In genomic region chr21:37220433-37220980, GRCh38 we compare ENCODE assay signal across 8 cellular contexts. TPM values are rescaled to one million over a fixed set of nuclear protein-coding genes. Genes with fewer than 3 reads are reported as not detected.
A peak's percentile ranks its signal among the peaks of the same experiment; 100 is the strongest.
DNase-seq lines count a peak whose midpoint lies in the region; ATAC-seq and TF ChIP-seq lines count a peak whose summit lies in the region.

No MANE protein-coding gene starts in this region.

- H3K4me3 Mint-ChIP-seq in activated CD8-positive, alpha-beta T cell treated with anti-CD3 and anti-CD28 coated beads, Interleukin-2, amount 10 ng/mL, durations not matched to agents 7 days and 5 days, result peak overlapping the region; percentile 88
- peak overlapping the region; percentile 81 to 96 (median 94) for H3K4me3 Mint-ChIP-seq in naive B cell

- H3K27me3 ChIP-seq in esophagus (ENCODE audit: control insufficient read depth in 1 of 2, insufficient read depth in 2 of 2, low read length in 2 of 2), result no peaks in the 10 kb centered on the region
- H3K27me3 ChIP-seq in uterus, result no peaks in the 10 kb centered on the region

- peak overlapping the region; percentile 49 to 57 for H3K4me3 ChIP-seq in esophagus (ENCODE audit: low read depth in 1 of 2, low read length in 2 of 2)
- peak overlapping the region; percentile 69 to 72 for H3K4me3 ChIP-seq in uterus

- DNase-seq in Right ventricle myocardium inferior (ENCODE audit: missing footprints), result peak; percentile 74
- DNase-seq in cardiac septum (ENCODE audit: low spot score), result no peak
- peak; percentile 49 for DNase-seq in NCI-H1092 treated with DMSO at 0.1 percent for 48 hours (lab: John Stamatoyannopoulos, UW)
- no peak for DNase-seq in activated CD8-positive, alpha-beta T cell treated with anti-CD3 and anti-CD28 coated beads, Interleukin-2, amount 10 ng/mL, durations not matched to agents 7 days and 5 days
- DNase-seq in naive B cell, result no peak
- DNase-seq in uterus, result no peak

- peaks cover 0 to 2% of the 10 kb centered on the region in 2 donors for H3K9me3 ChIP-seq in esophagus (ENCODE audit: control insufficient read depth in 2 of 2, insufficient read depth in 1 of 2, low read depth in 1 of 2, low read length in 1 of 2)
- no peaks in the 10 kb centered on the region for H3K9me3 ChIP-seq in uterus

- intact Hi-C loops in Right ventricle myocardium inferior (cut with DNase I) (loop anchor here (2.0 kb wide), 1 partner anchor 146 kb away; the partner anchor contains the start of gene DYRK1A), cardiac septum (cut with DNase I) (loop anchor here (2.0 kb wide), 1 partner anchor 146 kb away; the partner anchor contains the start of gene DYRK1A), uterus (cut with DNase I; ENCODE audit: low total_unique reads) (no loop called here)

- H3K27ac ChIP-seq in esophagus (ENCODE audit: low read depth in 2 of 2, low read length in 1 of 2) (peak overlapping the region; percentile 36 to 56), uterus (peak overlapping the region; percentile 80 to 90)

- H3K4me1 ChIP-seq in esophagus (ENCODE audit: control insufficient read depth in 2 of 2, insufficient read depth in 2 of 2, low read length in 1 of 2), result peaks cover 0 to 3% of the 10 kb centered on the region in 2 donors
- no peaks in the 10 kb centered on the region for H3K4me1 ChIP-seq in uterus

- CTCF ChIA-PET in activated CD8-positive, alpha-beta T cell treated with anti-CD3 and anti-CD28 coated beads, Interleukin-2, amount 10 ng/mL, durations not matched to agents 7 days and 5 days (lab: Charles Lee), result interaction anchor here (0.9 to 2.1 kb wide), 8 partner anchors 24 to 160 kb away, joined by 3 to 8 read pairs (median 4); partner anchors contain the start of gene VPS26C

- peak overlapping the region; percentile 91 for H3K27ac Mint-ChIP-seq in activated CD8-positive, alpha-beta T cell treated with anti-CD3 and anti-CD28 coated beads, Interleukin-2, amount 10 ng/mL, durations not matched to agents 7 days and 5 days
- H3K27ac Mint-ChIP-seq in naive B cell, result peak overlapping the region; percentile 31 to 96 (median 91)

- H3K36me3 Mint-ChIP-seq in activated CD8-positive, alpha-beta T cell treated with anti-CD3 and anti-CD28 coated beads, Interleukin-2, amount 10 ng/mL, durations not matched to agents 7 days and 5 days (ENCODE audit: low read depth), result peaks cover 48% of the 10 kb centered on the region
- H3K36me3 Mint-ChIP-seq in naive B cell, result peaks cover 0 to under 1% of the 10 kb centered on the region in 2 donors

- ATAC-seq in Right ventricle myocardium inferior (peak; percentile 54), HG02623 (IDR thresholded peaks at IDR 0.05; ENCODE audit: unreplicated experiment) (peak; percentile 25), naive B cell (ENCODE audit: low read depth in 2 of 2) (peak; percentile 18 to 27)
- ATAC-seq in activated CD8-positive, alpha-beta T cell treated with anti-CD3 and anti-CD28 coated beads, Interleukin-2, amount 10 ng/mL, durations not matched to agents 7 days and 5 days, result peak; percentile 43

- TF ChIP-seq CTCF in uterus (IDR thresholded peaks at IDR 0.05), result peak in 2 of 4 experiments; percentile 2 to 22

- peaks cover 3% of the 10 kb centered on the region for H3K9me3 Mint-ChIP-seq in activated CD8-positive, alpha-beta T cell treated with anti-CD3 and anti-CD28 coated beads, Interleukin-2, amount 10 ng/mL, durations not matched to agents 7 days and 5 days (ENCODE audit: insufficient read depth)
- H3K9me3 Mint-ChIP-seq in naive B cell, result peaks cover 0 to 4% (median 0%) of the 10 kb centered on the region in 7 donors

- 2 to 3% methylated on average over 34 to 35 of the region's 35 CpGs for WGBS in esophagus, 2 donors

- H3K27me3 Mint-ChIP-seq in activated CD8-positive, alpha-beta T cell treated with anti-CD3 and anti-CD28 coated beads, Interleukin-2, amount 10 ng/mL, durations not matched to agents 7 days and 5 days (ENCODE audit: low read depth), result no peaks in the 10 kb centered on the region
- H3K27me3 Mint-ChIP-seq in naive B cell, result no peaks in the 10 kb centered on the region

- H3K4me1 Mint-ChIP-seq in activated CD8-positive, alpha-beta T cell treated with anti-CD3 and anti-CD28 coated beads, Interleukin-2, amount 10 ng/mL, durations not matched to agents 7 days and 5 days (ENCODE audit: low read depth), result peaks cover 57% of the 10 kb centered on the region
- peaks cover 12 to 36% (median 26%) of the 10 kb centered on the region in 3 donors for H3K4me1 Mint-ChIP-seq in naive B cell

- POLR2A ChIA-PET in activated CD8-positive, alpha-beta T cell treated with anti-CD3 and anti-CD28 coated beads, Interleukin-2, amount 10 ng/mL, durations not matched to agents 7 days and 5 days (lab: Charles Lee), result interaction anchor here (0.6 to 2.0 kb wide), 12 partner anchors 11 to 343 kb away, joined by 3 to 11 read pairs (median 4); partner anchors contain the start of gene VPS26C

- no peak for TF ChIP-seq POLR2A in uterus (IDR thresholded peaks at IDR 0.05)

- H3K36me3 ChIP-seq in esophagus (ENCODE audit: control insufficient read depth in 2 of 2, insufficient read depth in 2 of 2, low read length in 1 of 2), result peaks cover 10% of the 10 kb centered on the region in 2 donors
- no peaks in the 10 kb centered on the region for H3K36me3 ChIP-seq in uterus

RNA-seq across cellular contexts. Expression of gene VPS26C, which starts 46.6 kb away (rescaled TPM):
- 49.7 TPM for total RNA-seq in Right ventricle myocardium inferior
- 44.2 TPM for total RNA-seq in cardiac septum
- total RNA-seq in activated CD8-positive, alpha-beta T cell treated with anti-CD3 and anti-CD28 coated beads, Interleukin-2, amount 10 ng/mL, durations not matched to agents 7 days and 5 days, result 10 to 100 TPM; 96.2 to 98.7 TPM
- polyA plus RNA-seq in esophagus, result 10 to 100 TPM; 12.4 to 18.0 TPM
- 10 to 100 TPM; 46.1 to 64.6 (median 61.0) TPM for polyA plus RNA-seq in naive B cell (ENCODE audit: low read depth in 6 of 6)
- 100 to 1,000 TPM in 1 of 4 donors, 10 to 100 TPM in 3; 44.8 to 179 (median 56.0) TPM for total RNA-seq in uterus

Comparison
In these comparisons a context has a peak if more than half of its experiments do, and no peak if none do; other contexts are left out.
1. DNase-seq: peak in Right ventricle myocardium inferior (single experiment) and NCI-H1092 treated with DMSO at 0.1 percent for 48 hours (single experiment); none in cardiac septum (single experiment), activated CD8-positive, alpha-beta T cell treated with anti-CD3 and anti-CD28 coated beads, Interleukin-2, amount 10 ng/mL, durations not matched to agents 7 days and 5 days (single experiment), naive B cell (single experiment) and uterus (0 of 2).
2. Peak in every context shown above with its lines, with median percentiles within 50 percentile points of each other: ATAC-seq.